Comparison of ENCODE assay signal across 17 cellular contexts in the genomic region with DNA sequence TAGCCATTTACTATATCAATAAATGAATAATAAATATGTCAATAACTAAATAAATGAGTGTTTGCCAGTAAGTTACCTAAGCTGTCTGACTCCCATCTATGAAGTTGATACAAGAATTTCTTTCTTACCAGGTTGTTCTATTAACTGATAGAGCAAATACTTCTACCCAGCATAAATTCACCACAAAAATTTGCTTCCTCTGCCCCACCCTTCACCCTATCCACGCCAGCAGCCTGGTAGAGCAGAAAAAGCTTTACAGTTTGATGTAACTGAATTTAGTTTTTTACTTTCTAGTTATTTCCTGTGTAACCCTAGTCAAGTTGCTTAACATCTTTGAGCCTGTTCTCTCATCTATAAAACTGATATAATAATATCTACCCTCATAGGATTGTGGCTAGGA.
A peak's percentile ranks its signal among the peaks of the same experiment; 100 is the strongest.
DNase-seq lines count a peak whose midpoint lies in the region; ATAC-seq and TF ChIP-seq lines count a peak whose summit lies in the region.
"Had no signal": no experiment of that assay in that cellular context is flagged by ENCODE, and none has a peak within 500 bp of the region (broad histone marks: within the 10 kb centered on the region; RNA-seq: fewer than 3 reads in every experiment).

No MANE protein-coding gene starts in this region.

- DNase-seq in epithelial cell of proximal tubule (ENCODE audit: low read depth) = peak; percentile 23
- peak; percentile 84 for DNase-seq in renal cortical epithelial cell (ENCODE audit: low read depth)
- DNase-seq in erythroblast (lab: John Stamatoyannopoulos, UW) = no peak
- DNase-seq in A673 (ENCODE audit: low spot score) = no peak
- DNase-seq in stimulated activated naive B cell treated with anti-CD40 and anti-IgM and Interleukin-4, amounts not matched to agents 10 μg/mL and 1 μg/mL and 100 μg/mL, for 72 hours = no peak
- DNase-seq in stimulated activated CD4-positive, alpha-beta T cell treated with anti-CD3 and anti-CD28 coated beads, Interleukin-2, amount 100 ng/mL, for 48 hours = no peak
- DNase-seq: BE2C, DMS53, HCEC 1CT, KBM-7, MG63, NCI-H1105, NCI-H187, NCI-H446, PC-9 had no signal

- CTCF ChIA-PET in A673 (lab: Charles Lee) = no interaction called here

- H4K20me1 ChIP-seq in BLaER1 treated with 17β-estradiol and CSF1 and Interleukin-3, amounts not matched to agents 10 nM and 100 nM = no peaks in the 10 kb centered on the region
- no peaks in the 10 kb centered on the region for H4K20me1 ChIP-seq in Loucy (ENCODE audit: insufficient read depth, low read length, poor library complexity, severe bottlenecking)

- H3K9ac ChIP-seq in BLaER1 treated with 17β-estradiol and CSF1 and Interleukin-3, amounts not matched to agents 10 nM and 100 nM = no peak overlapping the region
- H3K9ac ChIP-seq in Loucy (ENCODE audit: low read depth, low read length, poor library complexity, severe bottlenecking) = no peak overlapping the region

- no peaks in the 10 kb centered on the region for H3K79me2 ChIP-seq in Loucy (ENCODE audit: insufficient read depth, low read length)

- peak overlapping the region in 9 of 11 experiments; percentile 2 to 55 (median 33); a peak in 12 of 22 replicates for H3K4me2 ChIP-seq in BLaER1 treated with 17β-estradiol and CSF1 and Interleukin-3, amounts not matched to agents 10 nM and 100 nM
- H3K4me2 ChIP-seq in Loucy (ENCODE audit: low read depth, low read length, poor library complexity, severe bottlenecking) = no peak overlapping the region
- H3K4me2 ChIP-seq: PC-9 had no signal

- TF ChIP-seq CTCF in Loucy (conservative IDR thresholded peaks at IDR 0.05; ENCODE audit: low read length) (no peak), epithelial cell of proximal tubule (conservative IDR thresholded peaks at IDR 0.05; ENCODE audit: low read depth, low read length) (no peak), A673 (conservative IDR thresholded peaks at IDR 0.05; ENCODE audit: low read depth, low read length) (no peak)

- intact Hi-C loops in A673 (cut with micrococcal nuclease; ENCODE audit: unreplicated experiment) = no loop called here

- H3K27me3 ChIP-seq in BLaER1 treated with 17β-estradiol and CSF1 and Interleukin-3, amounts not matched to agents 10 nM and 100 nM = no peaks in the 10 kb centered on the region
- H3K27me3 ChIP-seq in Loucy (ENCODE audit: insufficient read depth, low read length, poor library complexity, severe bottlenecking) (no peaks in the 10 kb centered on the region), A673 (replicated peaks; ENCODE audit: insufficient read depth, low read depth, low read length, poor library complexity) (no peaks in the 10 kb centered on the region)
- H3K27me3 ChIP-seq: BE2C, MG63 had no signal

- no peak for TF ChIP-seq POLR2A in erythroblast (IDR thresholded peaks at IDR 0.05; ENCODE audit: low read length)

- no peak overlapping the region for H3K27ac ChIP-seq in BLaER1 treated with 17β-estradiol and CSF1 and Interleukin-3, amounts not matched to agents 10 nM and 100 nM
- H3K27ac ChIP-seq in A673 (ENCODE audit: low read depth, low read length, poor library complexity, severe bottlenecking) = no peak overlapping the region
- H3K27ac ChIP-seq: PC-9 had no signal

- H3K4me3 ChIP-seq in BLaER1 treated with 17β-estradiol and CSF1 and Interleukin-3, amounts not matched to agents 10 nM and 100 nM = no peak overlapping the region
- H3K4me3 ChIP-seq in Loucy (ENCODE audit: low read length, poor library complexity, severe bottlenecking) = no peak overlapping the region
- no peak overlapping the region for H3K4me3 ChIP-seq in epithelial cell of proximal tubule (ENCODE audit: low read depth, low read length)
- no peak overlapping the region for H3K4me3 ChIP-seq in A673 (ENCODE audit: low read depth, low read length, poor library complexity, severe bottlenecking)
- H3K4me3 ChIP-seq: MG63, PC-9 had no signal

- H3K9me2 ChIP-seq in Loucy (replicated peaks; ENCODE audit: low read depth, low read length) = no peaks in the 10 kb centered on the region

- H3K9me3 ChIP-seq in BLaER1 treated with 17β-estradiol and CSF1 and Interleukin-3, amounts not matched to agents 10 nM and 100 nM (replicated peaks in 1 of 11) = no peaks in the 10 kb centered on the region; a peak in 1 of 22 replicates
- no peaks in the 10 kb centered on the region for H3K9me3 ChIP-seq in Loucy (ENCODE audit: insufficient read depth, low read depth, low read length)
- no peaks in the 10 kb centered on the region for H3K9me3 ChIP-seq in A673 (ENCODE audit: low read depth, low read length, poor library complexity, severe bottlenecking)
- H3K9me3 ChIP-seq: BE2C, MG63 had no signal

- no TSS peak for BruUV-seq in A673 (replicated peaks; lab: Mats Ljungman, UMichigan)

- no peaks in the 10 kb centered on the region for H3K27me3 Mint-ChIP-seq in stimulated activated naive B cell treated with anti-CD40 and anti-IgM and Interleukin-4, amounts not matched to agents 10 μg/mL and 1 μg/mL and 100 μg/mL, for 72 hours

- no peaks in the 10 kb centered on the region for H3F3A ChIP-seq in Loucy (ENCODE audit: low read depth)

- H3K9me3 Mint-ChIP-seq in stimulated activated naive B cell treated with anti-CD40 and anti-IgM and Interleukin-4, amounts not matched to agents 10 μg/mL and 1 μg/mL and 100 μg/mL, for 72 hours = peaks cover 0 to 1% of the 10 kb centered on the region in 2 donors

- ATAC-seq in stimulated activated naive B cell treated with anti-CD40 and anti-IgM and Interleukin-4, amounts not matched to agents 10 μg/mL and 1 μg/mL and 100 μg/mL, for 72 hours (replicated peaks) = no peak

- peaks cover 12 to 20% of the 10 kb centered on the region in 2 donors for H3K4me1 Mint-ChIP-seq in stimulated activated naive B cell treated with anti-CD40 and anti-IgM and Interleukin-4, amounts not matched to agents 10 μg/mL and 1 μg/mL and 100 μg/mL, for 72 hours

- peak overlapping the region; percentile 8; the same call in 1 of the 2 replicates for H2AFZ ChIP-seq in Loucy (ENCODE audit: low read length)
- H2AFZ ChIP-seq: PC-9 had no signal

- POLR2A ChIA-PET in A673 (lab: Charles Lee; ENCODE audit: low non-redundant PET) = no interaction called here

- no peak overlapping the region for H3K27ac Mint-ChIP-seq in stimulated activated naive B cell treated with anti-CD40 and anti-IgM and Interleukin-4, amounts not matched to agents 10 μg/mL and 1 μg/mL and 100 μg/mL, for 72 hours

- no peaks in the 10 kb centered on the region for H3K36me3 ChIP-seq in BLaER1 treated with 17β-estradiol and CSF1 and Interleukin-3, amounts not matched to agents 10 nM and 100 nM
- H3K36me3 ChIP-seq in Loucy (ENCODE audit: insufficient read depth, low read length) (no peaks in the 10 kb centered on the region), A673 (ENCODE audit: insufficient read depth, low read length, poor library complexity, severe bottlenecking) (no peaks in the 10 kb centered on the region)
- H3K36me3 ChIP-seq: BE2C, MG63 had no signal

- H3K36me3 Mint-ChIP-seq in stimulated activated naive B cell treated with anti-CD40 and anti-IgM and Interleukin-4, amounts not matched to agents 10 μg/mL and 1 μg/mL and 100 μg/mL, for 72 hours = no peaks in the 10 kb centered on the region

- no peak overlapping the region for H3K4me3 Mint-ChIP-seq in stimulated activated naive B cell treated with anti-CD40 and anti-IgM and Interleukin-4, amounts not matched to agents 10 μg/mL and 1 μg/mL and 100 μg/mL, for 72 hours

- peaks cover 0 to 24% (median 18%) of the 10 kb centered on the region in 10 experiments; a peak in 12 of 20 replicates for H3K4me1 ChIP-seq in BLaER1 treated with 17β-estradiol and CSF1 and Interleukin-3, amounts not matched to agents 10 nM and 100 nM
- H3K4me1 ChIP-seq in Loucy (ENCODE audit: insufficient read depth, low read length, poor library complexity, severe bottlenecking) = peaks cover 17% of the 10 kb centered on the region
- no peaks in the 10 kb centered on the region for H3K4me1 ChIP-seq in A673 (ENCODE audit: insufficient read depth, low read length, poor library complexity, severe bottlenecking)
- H3K4me1 ChIP-seq: BE2C had no signal

Comparison
In these comparisons a context has a peak if more than half of its experiments do, and no peak if none do; other contexts are left out.
1. DNase-seq: peak in epithelial cell of proximal tubule (single experiment) and renal cortical epithelial cell (single experiment); none in erythroblast (0 of 2), A673 (single experiment), stimulated activated naive B cell treated with anti-CD40 and anti-IgM and Interleukin-4, amounts not matched to agents 10 μg/mL and 1 μg/mL and 100 μg/mL, for 72 hours (single experiment) and stimulated activated CD4-positive, alpha-beta T cell treated with anti-CD3 and anti-CD28 coated beads, Interleukin-2, amount 100 ng/mL, for 48 hours (0 of 2).